1 cellular context compared by ENCODE assay signal in the genomic region with DNA sequence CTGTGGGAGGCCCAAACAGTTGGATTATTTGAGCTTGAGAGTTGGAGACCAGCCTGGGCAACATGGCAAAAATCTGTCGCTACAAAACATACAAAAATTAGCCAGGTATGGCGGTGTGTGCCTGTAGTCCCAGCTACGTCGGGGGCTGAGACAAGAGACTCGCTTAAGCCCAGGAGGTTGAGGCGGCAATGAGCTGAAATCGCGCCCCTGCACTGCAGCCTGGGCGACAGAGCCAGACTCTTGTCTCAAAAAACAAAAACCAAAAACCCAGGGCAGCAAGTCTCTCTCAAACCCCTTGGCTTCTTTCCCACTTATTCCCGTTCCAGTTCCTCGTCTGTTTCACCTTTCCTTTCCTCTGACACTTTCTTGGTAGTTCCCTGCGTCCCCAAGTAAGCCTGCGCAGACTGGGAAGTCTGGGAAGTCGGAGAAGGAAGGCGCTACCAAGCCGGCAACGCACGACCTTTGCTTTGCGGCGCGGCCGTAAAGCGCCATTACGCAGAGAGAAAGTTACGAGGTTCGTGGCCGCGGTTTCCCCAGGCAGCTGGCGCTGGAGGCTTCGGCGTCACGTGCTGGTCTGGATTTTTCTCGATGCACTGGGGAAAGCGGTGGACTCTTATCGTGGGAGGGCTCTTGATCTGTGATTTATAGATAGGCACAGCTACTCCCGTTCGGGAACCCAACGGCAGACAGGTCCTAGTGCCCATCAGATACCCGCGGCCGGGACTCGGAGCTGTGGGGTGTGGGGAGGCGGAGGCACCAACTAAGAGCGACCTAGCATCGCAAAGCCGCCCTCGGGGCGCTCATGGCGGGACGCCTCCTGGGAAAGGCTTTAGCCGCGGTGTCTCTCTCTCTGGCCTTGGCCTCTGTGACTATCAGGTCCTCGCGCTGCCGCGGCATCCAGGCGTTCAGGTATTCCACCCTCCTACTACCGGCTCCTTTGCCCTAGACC.
A peak's percentile ranks its signal among the peaks of the same experiment; 100 is the strongest.
TF ChIP-seq lines count a peak whose summit lies in the region.

A gene with protein sequence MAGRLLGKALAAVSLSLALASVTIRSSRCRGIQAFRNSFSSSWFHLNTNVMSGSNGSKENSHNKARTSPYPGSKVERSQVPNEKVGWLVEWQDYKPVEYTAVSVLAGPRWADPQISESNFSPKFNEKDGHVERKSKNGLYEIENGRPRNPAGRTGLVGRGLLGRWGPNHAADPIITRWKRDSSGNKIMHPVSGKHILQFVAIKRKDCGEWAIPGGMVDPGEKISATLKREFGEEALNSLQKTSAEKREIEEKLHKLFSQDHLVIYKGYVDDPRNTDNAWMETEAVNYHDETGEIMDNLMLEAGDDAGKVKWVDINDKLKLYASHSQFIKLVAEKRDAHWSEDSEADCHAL (plus strand): TSS at position 470 of the 949 bp plus-strand sequence. CDS start 333 bp downstream, at position 803.

TF ChIP-seq in K562, 482 proteins besides CTCF, POLR2A, EP300 and RAD21 (continued from another document and continues in another):
- TF ChIP-seq, protein P1, sequence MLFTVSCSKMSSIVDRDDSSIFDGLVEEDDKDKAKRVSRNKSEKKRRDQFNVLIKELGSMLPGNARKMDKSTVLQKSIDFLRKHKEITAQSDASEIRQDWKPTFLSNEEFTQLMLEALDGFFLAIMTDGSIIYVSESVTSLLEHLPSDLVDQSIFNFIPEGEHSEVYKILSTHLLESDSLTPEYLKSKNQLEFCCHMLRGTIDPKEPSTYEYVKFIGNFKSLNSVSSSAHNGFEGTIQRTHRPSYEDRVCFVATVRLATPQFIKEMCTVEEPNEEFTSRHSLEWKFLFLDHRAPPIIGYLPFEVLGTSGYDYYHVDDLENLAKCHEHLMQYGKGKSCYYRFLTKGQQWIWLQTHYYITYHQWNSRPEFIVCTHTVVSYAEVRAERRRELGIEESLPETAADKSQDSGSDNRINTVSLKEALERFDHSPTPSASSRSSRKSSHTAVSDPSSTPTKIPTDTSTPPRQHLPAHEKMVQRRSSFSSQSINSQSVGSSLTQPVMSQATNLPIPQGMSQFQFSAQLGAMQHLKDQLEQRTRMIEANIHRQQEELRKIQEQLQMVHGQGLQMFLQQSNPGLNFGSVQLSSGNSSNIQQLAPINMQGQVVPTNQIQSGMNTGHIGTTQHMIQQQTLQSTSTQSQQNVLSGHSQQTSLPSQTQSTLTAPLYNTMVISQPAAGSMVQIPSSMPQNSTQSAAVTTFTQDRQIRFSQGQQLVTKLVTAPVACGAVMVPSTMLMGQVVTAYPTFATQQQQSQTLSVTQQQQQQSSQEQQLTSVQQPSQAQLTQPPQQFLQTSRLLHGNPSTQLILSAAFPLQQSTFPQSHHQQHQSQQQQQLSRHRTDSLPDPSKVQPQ (CRISPR knock-in tag; IDR thresholded peaks at IDR 0.05; ENCODE audit: borderline replicate concordance) = no peak
- TF ChIP-seq CBX1 (IDR thresholded peaks at IDR 0.05; ENCODE audit: low read depth) (peak; percentile 64; the same call in 1 of the 2 replicates), TAF1 (IDR thresholded peaks at IDR 0.05; ENCODE audit: control insufficient read depth, extremely low read depth, insufficient read depth, low read length, severe bottlenecking) (peak; percentile 86), REST (CRISPR knock-in tag; IDR thresholded peaks at IDR 0.05; ENCODE audit: low read depth) (peak; percentile 35; the same call in 1 of the 2 replicates), GATA2 (CRISPR knock-in tag; IDR thresholded peaks at IDR 0.05) (peak; percentile 69; the same call in 1 of the 2 replicates), KAT7 (CRISPR knock-in tag; IDR thresholded peaks at IDR 0.05; ENCODE audit: borderline replicate concordance) (0 out of 2 replicates have a peak, but pooled peaks have one; percentile 55), KHSRP (IDR thresholded peaks at IDR 0.05) (no peak), ZNF197 (CRISPR knock-in tag; IDR thresholded peaks at IDR 0.05; ENCODE audit: low read depth) (peak; percentile 82), TOE1 (IDR thresholded peaks at IDR 0.05; ENCODE audit: borderline replicate concordance) (peak; percentile 96), TOE1 (CRISPR knock-in tag; IDR thresholded peaks at IDR 0.05; ENCODE audit: borderline replicate concordance, low read depth) (no peak), DLX4 (CRISPR knock-in tag; IDR thresholded peaks at IDR 0.05) (no peak), RBM17 (IDR thresholded peaks at IDR 0.05; ENCODE audit: borderline replicate concordance, low read depth, low read length) (no peak), ZBTB33 (CRISPR knock-in tag; IDR thresholded peaks at IDR 0.05) (peak; percentile 16; the same call in 1 of the 2 replicates), CCNT2 (IDR thresholded peaks at IDR 0.05; ENCODE audit: borderline replicate concordance, extremely low read depth, insufficient read length, low read depth, low read length) (peak; percentile 52), PBX2 (CRISPR knock-in tag; IDR thresholded peaks at IDR 0.05; ENCODE audit: low read depth) (no peak), PBX2 (tag; conservative IDR thresholded peaks at IDR 0.05; ENCODE audit: low read depth) (peak; percentile 59), ELF2 (CRISPR knock-in tag; IDR thresholded peaks at IDR 0.05) (no peak), ILF3 (IDR thresholded peaks at IDR 0.05; ENCODE audit: borderline replicate concordance) (no peak), ZNF696 (CRISPR knock-in tag; conservative IDR thresholded peaks at IDR 0.05) (no peak), HNRNPL (IDR thresholded peaks at IDR 0.05; ENCODE audit: low read depth, low read length) (no peak), ATF6 (CRISPR knock-in tag; IDR thresholded peaks at IDR 0.05) (no peak), ARID2 (IDR thresholded peaks at IDR 0.05) (no peak), HDAC6 (IDR thresholded peaks at IDR 0.05; ENCODE audit: low read depth, low read length) (no peak), IFI16 (CRISPR knock-in tag; IDR thresholded peaks at IDR 0.05) (no peak), PHF8 (IDR thresholded peaks at IDR 0.05; ENCODE audit: borderline replicate concordance, low read length) (peak; percentile 93), ZZZ3 (IDR thresholded peaks at IDR 0.05) (no peak), MBD1 (CRISPR knock-in tag; IDR thresholded peaks at IDR 0.05) (no peak)
- TF ChIP-seq, protein P2, sequence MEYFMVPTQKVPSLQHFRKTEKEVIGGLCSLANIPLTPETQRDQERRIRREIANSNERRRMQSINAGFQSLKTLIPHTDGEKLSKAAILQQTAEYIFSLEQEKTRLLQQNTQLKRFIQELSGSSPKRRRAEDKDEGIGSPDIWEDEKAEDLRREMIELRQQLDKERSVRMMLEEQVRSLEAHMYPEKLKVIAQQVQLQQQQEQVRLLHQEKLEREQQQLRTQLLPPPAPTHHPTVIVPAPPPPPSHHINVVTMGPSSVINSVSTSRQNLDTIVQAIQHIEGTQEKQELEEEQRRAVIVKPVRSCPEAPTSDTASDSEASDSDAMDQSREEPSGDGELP (CRISPR knock-in tag; IDR thresholded peaks at IDR 0.05; ENCODE audit: borderline replicate concordance) = peak; percentile 96
- TF ChIP-seq, protein P3, sequence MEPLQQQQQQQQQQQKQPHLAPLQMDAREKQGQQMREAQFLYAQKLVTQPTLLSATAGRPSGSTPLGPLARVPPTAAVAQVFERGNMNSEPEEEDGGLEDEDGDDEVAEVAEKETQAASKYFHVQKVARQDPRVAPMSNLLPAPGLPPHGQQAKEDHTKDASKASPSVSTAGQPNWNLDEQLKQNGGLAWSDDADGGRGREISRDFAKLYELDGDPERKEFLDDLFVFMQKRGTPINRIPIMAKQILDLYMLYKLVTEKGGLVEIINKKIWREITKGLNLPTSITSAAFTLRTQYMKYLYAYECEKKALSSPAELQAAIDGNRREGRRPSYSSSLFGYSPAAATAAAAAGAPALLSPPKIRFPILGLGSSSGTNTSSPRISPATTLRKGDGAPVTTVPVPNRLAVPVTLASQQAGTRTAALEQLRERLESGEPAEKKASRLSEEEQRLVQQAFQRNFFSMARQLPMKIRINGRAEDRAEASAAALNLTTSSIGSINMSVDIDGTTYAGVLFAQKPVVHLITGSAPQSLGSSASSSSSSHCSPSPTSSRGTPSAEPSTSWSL (CRISPR knock-in tag; IDR thresholded peaks at IDR 0.05; ENCODE audit: borderline replicate concordance) = no peak
